21 cellular contexts compared by ENCODE assay signal in genomic region chr2:190603374-190603773, GRCh38.
"Had no signal": no experiment of that assay in that cellular context is flagged by ENCODE, and none has a peak within 500 bp of the region (broad histone marks: within the 10 kb centered on the region; RNA-seq: fewer than 3 reads in every experiment).

No MANE protein-coding gene starts in this region.

- H3K27ac Mint-ChIP-seq: activated CD4-positive, alpha-beta T cell treated with anti-CD3 and anti-CD28 coated beads for 36 hours; activated CD8-positive, alpha-beta T cell treated with anti-CD3 and anti-CD28 coated beads, Interleukin-2, amount 10 ng/mL, durations not matched to agents 7 days and 5 days; activated T-helper 1 cell treated with anti-CD3 and anti-CD28 coated beads, Interleukin-12 subunit alpha, Interleukin-12 subunit beta, Interleukin-2, Interleukin-4 antibody, amounts not matched to agents 30 ng/mL and 10 ng/mL and 1 ng/mL, durations not matched to agents 14 hours and 24 hours and 36 hours; endodermal cell; memory B cell; nephron progenitor cell; stimulated activated memory B cell treated with anti-CD40 and anti-IgM and Interleukin-4, amounts not matched to agents 10 μg/mL and 1 μg/mL and 100 μg/mL, for 72 hours; type B pancreatic cell had no signal

- H3K4me2 ChIP-seq: SK-N-SH had no signal

- H3K27me3 Mint-ChIP-seq: activated CD4-positive, alpha-beta T cell treated with anti-CD3 and anti-CD28 coated beads for 36 hours; memory B cell; stimulated activated memory B cell treated with anti-CD40 and anti-IgM and Interleukin-4, amounts not matched to agents 10 μg/mL and 1 μg/mL and 100 μg/mL, for 72 hours had no signal

- H3K4me1 ChIP-seq: body of pancreas had no signal

- H3K9me2 ChIP-seq: SK-N-SH had no signal

- H3K36me3 ChIP-seq: ovary, WERI-Rb-1 had no signal

- H3K9me3 ChIP-seq: body of pancreas, ovary, SK-N-SH had no signal

- DNase-seq: activated CD4-positive, alpha-beta T cell treated with anti-CD3 and anti-CD28 coated beads for 36 hours; activated CD8-positive, alpha-beta memory T cell treated with anti-CD3 and anti-CD28 coated beads, Interleukin-2, amount 50 U/mL, for 48 hours; activated CD8-positive, alpha-beta T cell treated with anti-CD3 and anti-CD28 coated beads, Interleukin-2, amount 10 ng/mL, durations not matched to agents 7 days and 5 days; activated naive CD4-positive, alpha-beta T cell treated with Interleukin-2 at 50 U/mL for 16 hours; body of pancreas; cerebellar nuclear complex; dermis blood vessel endothelial cell; endodermal cell; erythroblast; nephron progenitor cell; ovary; retina; SK-N-SH; small intestine; T-helper 1 cell; WERI-Rb-1 had no signal

- H3K4me3 ChIP-seq: body of pancreas, ovary had no signal

- FAIRE-seq: small intestine had no signal

- H3K9me3 Mint-ChIP-seq: activated T-helper 1 cell treated with anti-CD3 and anti-CD28 coated beads, Interleukin-12 subunit alpha, Interleukin-12 subunit beta, Interleukin-2, Interleukin-4 antibody, amounts not matched to agents 30 ng/mL and 10 ng/mL and 1 ng/mL, durations not matched to agents 14 hours and 24 hours and 36 hours; endodermal cell; memory B cell; stimulated activated memory B cell treated with anti-CD40 and anti-IgM and Interleukin-4, amounts not matched to agents 10 μg/mL and 1 μg/mL and 100 μg/mL, for 72 hours had no signal

- H3K27me3 ChIP-seq: body of pancreas, ovary had no signal

- H3K27ac ChIP-seq: body of pancreas, ovary, WERI-Rb-1 had no signal

- H3K36me3 Mint-ChIP-seq: memory B cell; stimulated activated memory B cell treated with anti-CD40 and anti-IgM and Interleukin-4, amounts not matched to agents 10 μg/mL and 1 μg/mL and 100 μg/mL, for 72 hours; type B pancreatic cell had no signal

- H3K4me3 Mint-ChIP-seq: activated CD4-positive, alpha-beta T cell treated with anti-CD3 and anti-CD28 coated beads for 36 hours; activated CD8-positive, alpha-beta T cell treated with anti-CD3 and anti-CD28 coated beads, Interleukin-2, amount 10 ng/mL, durations not matched to agents 7 days and 5 days; activated T-helper 1 cell treated with anti-CD3 and anti-CD28 coated beads, Interleukin-12 subunit alpha, Interleukin-12 subunit beta, Interleukin-2, Interleukin-4 antibody, amounts not matched to agents 30 ng/mL and 10 ng/mL and 1 ng/mL, durations not matched to agents 14 hours and 24 hours and 36 hours; endodermal cell; memory B cell; nephron progenitor cell; stimulated activated memory B cell treated with anti-CD40 and anti-IgM and Interleukin-4, amounts not matched to agents 10 μg/mL and 1 μg/mL and 100 μg/mL, for 72 hours; type B pancreatic cell had no signal

- ATAC-seq: activated CD4-positive, alpha-beta T cell treated with anti-CD3 and anti-CD28 coated beads for 36 hours; activated CD8-positive, alpha-beta T cell treated with anti-CD3 and anti-CD28 coated beads, Interleukin-2, amount 10 ng/mL, durations not matched to agents 7 days and 5 days; body of pancreas; left lobe of liver; stimulated activated memory B cell treated with anti-CD40 and anti-IgM and Interleukin-4, amounts not matched to agents 10 μg/mL and 1 μg/mL and 100 μg/mL, for 72 hours had no signal

- H3K9ac ChIP-seq: SK-N-SH had no signal
